15 cellular contexts compared by ENCODE assay signal in genomic region chr2:38668092-38668491, GRCh38. TPM values are rescaled to one million over a fixed set of nuclear protein-coding genes. Genes with fewer than 3 reads are reported as not detected.
DNase-seq lines count a peak whose midpoint lies in the region; ATAC-seq, FAIRE-seq and TF ChIP-seq lines count a peak whose summit lies in the region.
"Had no signal": no experiment of that assay in that cellular context is flagged by ENCODE, and none has a peak within 500 bp of the region (broad histone marks: within the 10 kb centered on the region; RNA-seq: fewer than 3 reads in every experiment).

No MANE protein-coding gene starts in this region.

- no peak for FAIRE-seq in kidney (lab: Jason Lieb, UNC)
- FAIRE-seq: A204.1, keratinocyte had no signal

- CTCF ChIA-PET in activated CD8-positive, alpha-beta T cell treated with anti-CD3 and anti-CD28 coated beads for 36 hours (lab: Charles Lee), result interaction anchor here (1.2 to 5.1 kb wide), 9 partner anchors 13 to 86 kb away, joined by 3 to 89 read pairs (median 13); partner anchors contain the start of gene HNRNPLL

- peaks cover 67% of the 10 kb centered on the region for H3K4me1 Mint-ChIP-seq in activated CD4-positive, alpha-beta T cell treated with anti-CD3 and anti-CD28 coated beads, Interleukin-2, amount 10 ng/mL, durations not matched to agents 24 days and 14 days
- H3K4me1 Mint-ChIP-seq in activated CD8-positive, alpha-beta T cell treated with anti-CD3 and anti-CD28 coated beads for 36 hours (ENCODE audit: low read depth), result peaks cover 65% of the 10 kb centered on the region
- peaks cover 76% of the 10 kb centered on the region for H3K4me1 Mint-ChIP-seq in stimulated activated effector memory CD8-positive, alpha-beta T cell treated with anti-CD3 and anti-CD28 coated beads, Interleukin-12 subunit alpha, Interleukin-12 subunit beta, amount 100 ng/mL, for 72 hours
- peaks cover 31% of the 10 kb centered on the region for H3K4me1 Mint-ChIP-seq in stimulated activated memory B cell treated with anti-CD40 and anti-IgM and Interleukin-4, amounts not matched to agents 10 μg/mL and 1 μg/mL and 100 μg/mL, for 72 hours

- H3K4me3 Mint-ChIP-seq in activated CD4-positive, alpha-beta T cell treated with anti-CD3 and anti-CD28 coated beads, Interleukin-2, amount 10 ng/mL, durations not matched to agents 24 days and 14 days, result peak overlapping the region; percentile 97
- H3K4me3 Mint-ChIP-seq in activated CD8-positive, alpha-beta T cell treated with anti-CD3 and anti-CD28 coated beads for 36 hours, result peak overlapping the region; percentile 79
- peak overlapping the region; percentile 75 for H3K4me3 Mint-ChIP-seq in stimulated activated effector memory CD8-positive, alpha-beta T cell treated with anti-CD3 and anti-CD28 coated beads, Interleukin-12 subunit alpha, Interleukin-12 subunit beta, amount 100 ng/mL, for 72 hours
- no peak overlapping the region for H3K4me3 Mint-ChIP-seq in stimulated activated memory B cell treated with anti-CD40 and anti-IgM and Interleukin-4, amounts not matched to agents 10 μg/mL and 1 μg/mL and 100 μg/mL, for 72 hours

- no peaks in the 10 kb centered on the region for H3K27me3 ChIP-seq in BE2C
- H3K27me3 ChIP-seq: cardiac muscle cell had no signal

- peak overlapping the region; percentile 32 to 79 for H3K4me3 ChIP-seq in kidney (ENCODE audit: low read length in 2 of 2)
- H3K4me3 ChIP-seq in BE2C (ENCODE audit: low read depth, low read length), result no peak overlapping the region
- H3K4me3 ChIP-seq: cardiac muscle cell had no signal

- POLR2A ChIA-PET in activated CD8-positive, alpha-beta T cell treated with anti-CD3 and anti-CD28 coated beads for 36 hours (lab: Charles Lee), result interaction anchor here (0.6 to 7.6 kb wide), 19 partner anchors 10 to 461 kb away, joined by 3 to 124 read pairs (median 6); partner anchors contain the start of genes HNRNPLL and SRSF7

- no peak for DNase-seq in activated CD4-positive, alpha-beta T cell treated with anti-CD3 and anti-CD28 coated beads, Interleukin-2, amount 10 ng/mL, durations not matched to agents 24 days and 14 days
- no peak for DNase-seq in activated CD4-positive, alpha-beta T cell treated with anti-CD3 and anti-CD28 coated beads, Interleukin-2, amount 50 U/mL, for 4 hours
- no peak for DNase-seq in activated CD8-positive, alpha-beta T cell treated with anti-CD3 and anti-CD28 coated beads for 36 hours
- DNase-seq in kidney (no peak), BE2C (no peak)
- DNase-seq in stimulated activated effector memory CD8-positive, alpha-beta T cell treated with anti-CD3 and anti-CD28 coated beads, Interleukin-12 subunit alpha, Interleukin-12 subunit beta, amount 100 ng/mL, for 72 hours (ENCODE audit: low spot score in 2 of 2), result no peak
- DNase-seq: HCEC 1CT, NCI-H2081 treated with DMSO at 0.1 percent for 48 hours, substantia nigra had no signal

- peaks cover 5 to 11% of the 10 kb centered on the region in 2 donors for H3K4me1 ChIP-seq in kidney (ENCODE audit: control insufficient read depth in 1 of 2, insufficient read depth in 1 of 2, low read depth in 1 of 2, low read length in 2 of 2)
- no peaks in the 10 kb centered on the region for H3K4me1 ChIP-seq in BE2C

- no peak for TF ChIP-seq CTCF in activated CD8-positive, alpha-beta T cell treated with anti-CD3 and anti-CD28 coated beads for 36 hours (IDR thresholded peaks at IDR 0.05)
- TF ChIP-seq CTCF in kidney (IDR thresholded peaks at IDR 0.05; ENCODE audit: borderline replicate concordance, extremely low read depth, insufficient read depth), result no peak
- TF ChIP-seq CTCF in BE2C (IDR thresholded peaks at IDR 0.05; ENCODE audit: low read depth, low read length), result no peak

- intact Hi-C loops in activated CD4-positive, alpha-beta T cell treated with anti-CD3 and anti-CD28 coated beads, Interleukin-2, amount 10 ng/mL, durations not matched to agents 24 days and 14 days (cut with micrococcal nuclease), result loop anchor here (5.0 kb wide), 1 partner anchor 459 kb away; no protein-coding TSS in a partner anchor
- intact Hi-C loops in activated CD8-positive, alpha-beta T cell treated with anti-CD3 and anti-CD28 coated beads for 36 hours (cut with micrococcal nuclease), result loop anchor here (1.0 to 5.0 kb wide), 2 partner anchors 39 to 54 kb away; no protein-coding TSS in a partner anchor
- intact Hi-C loops in kidney (cut with DNase I), result no loop called here

- H3K27ac ChIP-seq in kidney (ENCODE audit: low read depth in 2 of 2, low read length in 2 of 2), result peak overlapping the region in 1 of 2 donors; percentile 43

- H3K9me3 Mint-ChIP-seq in activated CD4-positive, alpha-beta T cell treated with anti-CD3 and anti-CD28 coated beads, Interleukin-2, amount 10 ng/mL, durations not matched to agents 24 days and 14 days, result no peaks in the 10 kb centered on the region
- H3K9me3 Mint-ChIP-seq in activated CD8-positive, alpha-beta T cell treated with anti-CD3 and anti-CD28 coated beads for 36 hours, result no peaks in the 10 kb centered on the region
- H3K9me3 Mint-ChIP-seq in stimulated activated effector memory CD8-positive, alpha-beta T cell treated with anti-CD3 and anti-CD28 coated beads, Interleukin-12 subunit alpha, Interleukin-12 subunit beta, amount 100 ng/mL, for 72 hours, result no peaks in the 10 kb centered on the region
- no peaks in the 10 kb centered on the region for H3K9me3 Mint-ChIP-seq in stimulated activated memory B cell treated with anti-CD40 and anti-IgM and Interleukin-4, amounts not matched to agents 10 μg/mL and 1 μg/mL and 100 μg/mL, for 72 hours

- H3K27ac Mint-ChIP-seq in activated CD4-positive, alpha-beta T cell treated with anti-CD3 and anti-CD28 coated beads, Interleukin-2, amount 10 ng/mL, durations not matched to agents 24 days and 14 days, result peak overlapping the region; percentile 99
- H3K27ac Mint-ChIP-seq in activated CD8-positive, alpha-beta T cell treated with anti-CD3 and anti-CD28 coated beads for 36 hours, result peak overlapping the region; percentile 98
- peak overlapping the region; percentile 94 for H3K27ac Mint-ChIP-seq in stimulated activated effector memory CD8-positive, alpha-beta T cell treated with anti-CD3 and anti-CD28 coated beads, Interleukin-12 subunit alpha, Interleukin-12 subunit beta, amount 100 ng/mL, for 72 hours
- no peak overlapping the region for H3K27ac Mint-ChIP-seq in stimulated activated memory B cell treated with anti-CD40 and anti-IgM and Interleukin-4, amounts not matched to agents 10 μg/mL and 1 μg/mL and 100 μg/mL, for 72 hours

- H3K36me3 Mint-ChIP-seq in activated CD4-positive, alpha-beta T cell treated with anti-CD3 and anti-CD28 coated beads, Interleukin-2, amount 10 ng/mL, durations not matched to agents 24 days and 14 days (ENCODE audit: low read depth), result peaks cover 39% of the 10 kb centered on the region
- H3K36me3 Mint-ChIP-seq in activated CD8-positive, alpha-beta T cell treated with anti-CD3 and anti-CD28 coated beads for 36 hours (ENCODE audit: low read depth), result peaks cover 35% of the 10 kb centered on the region
- H3K36me3 Mint-ChIP-seq in stimulated activated effector memory CD8-positive, alpha-beta T cell treated with anti-CD3 and anti-CD28 coated beads, Interleukin-12 subunit alpha, Interleukin-12 subunit beta, amount 100 ng/mL, for 72 hours, result peaks cover 62% of the 10 kb centered on the region
- H3K36me3 Mint-ChIP-seq in stimulated activated memory B cell treated with anti-CD40 and anti-IgM and Interleukin-4, amounts not matched to agents 10 μg/mL and 1 μg/mL and 100 μg/mL, for 72 hours, result no peaks in the 10 kb centered on the region

- H3K36me3 ChIP-seq in kidney (ENCODE audit: control insufficient read depth in 1 of 2, insufficient read depth in 2 of 2, low read length in 2 of 2), result no peaks in the 10 kb centered on the region
- H3K36me3 ChIP-seq in BE2C, result no peaks in the 10 kb centered on the region
- H3K36me3 ChIP-seq: cardiac muscle cell had no signal

- H3K9ac ChIP-seq in kidney (ENCODE audit: low read length in 2 of 2), result no peak overlapping the region

- no peaks in the 10 kb centered on the region for H3K9me3 ChIP-seq in kidney (ENCODE audit: control insufficient read depth in 1 of 2, low read length in 2 of 2)
- no peaks in the 10 kb centered on the region for H3K9me3 ChIP-seq in BE2C

- H3K27me3 Mint-ChIP-seq in activated CD4-positive, alpha-beta T cell treated with anti-CD3 and anti-CD28 coated beads, Interleukin-2, amount 10 ng/mL, durations not matched to agents 24 days and 14 days, result no peaks in the 10 kb centered on the region
- H3K27me3 Mint-ChIP-seq in activated CD8-positive, alpha-beta T cell treated with anti-CD3 and anti-CD28 coated beads for 36 hours, result no peaks in the 10 kb centered on the region
- H3K27me3 Mint-ChIP-seq in stimulated activated memory B cell treated with anti-CD40 and anti-IgM and Interleukin-4, amounts not matched to agents 10 μg/mL and 1 μg/mL and 100 μg/mL, for 72 hours, result no peaks in the 10 kb centered on the region

- ATAC-seq in activated CD8-positive, alpha-beta T cell treated with anti-CD3 and anti-CD28 coated beads for 36 hours, result no peak
- ATAC-seq in stimulated activated effector memory CD8-positive, alpha-beta T cell treated with anti-CD3 and anti-CD28 coated beads, Interleukin-12 subunit alpha, Interleukin-12 subunit beta, amount 100 ng/mL, for 72 hours, result no peak
- ATAC-seq in HG03520 (IDR thresholded peaks at IDR 0.05; ENCODE audit: unreplicated experiment), result no peak
- no peak for ATAC-seq in stimulated activated memory B cell treated with anti-CD40 and anti-IgM and Interleukin-4, amounts not matched to agents 10 μg/mL and 1 μg/mL and 100 μg/mL, for 72 hours

RNA-seq across cellular contexts. Expression of gene GALM, which starts 2.2 kb away (rescaled TPM):
- total RNA-seq in activated CD4-positive, alpha-beta T cell treated with anti-CD3 and anti-CD28 coated beads, Interleukin-2, amount 10 ng/mL, durations not matched to agents 24 days and 14 days, result 56.0 and 57.4 TPM in 2 replicates
- 10 to 100 TPM; 38.3 to 40.6 TPM for total RNA-seq in activated CD8-positive, alpha-beta T cell treated with anti-CD3 and anti-CD28 coated beads for 36 hours
- total RNA-seq in kidney, result 17.9 TPM
- polyA plus RNA-seq in kidney (ENCODE audit: insufficient read depth, low read depth, low replicate concordance), result 79.9 TPM
- 3.3 TPM for polyA plus RNA-seq in BE2C (2012; ENCODE audit: insufficient read depth, insufficient read length, low read depth)
- polyA plus RNA-seq: neural cell had no signal
